ENCODE assay signal across 11 cellular contexts in the genomic region with DNA sequence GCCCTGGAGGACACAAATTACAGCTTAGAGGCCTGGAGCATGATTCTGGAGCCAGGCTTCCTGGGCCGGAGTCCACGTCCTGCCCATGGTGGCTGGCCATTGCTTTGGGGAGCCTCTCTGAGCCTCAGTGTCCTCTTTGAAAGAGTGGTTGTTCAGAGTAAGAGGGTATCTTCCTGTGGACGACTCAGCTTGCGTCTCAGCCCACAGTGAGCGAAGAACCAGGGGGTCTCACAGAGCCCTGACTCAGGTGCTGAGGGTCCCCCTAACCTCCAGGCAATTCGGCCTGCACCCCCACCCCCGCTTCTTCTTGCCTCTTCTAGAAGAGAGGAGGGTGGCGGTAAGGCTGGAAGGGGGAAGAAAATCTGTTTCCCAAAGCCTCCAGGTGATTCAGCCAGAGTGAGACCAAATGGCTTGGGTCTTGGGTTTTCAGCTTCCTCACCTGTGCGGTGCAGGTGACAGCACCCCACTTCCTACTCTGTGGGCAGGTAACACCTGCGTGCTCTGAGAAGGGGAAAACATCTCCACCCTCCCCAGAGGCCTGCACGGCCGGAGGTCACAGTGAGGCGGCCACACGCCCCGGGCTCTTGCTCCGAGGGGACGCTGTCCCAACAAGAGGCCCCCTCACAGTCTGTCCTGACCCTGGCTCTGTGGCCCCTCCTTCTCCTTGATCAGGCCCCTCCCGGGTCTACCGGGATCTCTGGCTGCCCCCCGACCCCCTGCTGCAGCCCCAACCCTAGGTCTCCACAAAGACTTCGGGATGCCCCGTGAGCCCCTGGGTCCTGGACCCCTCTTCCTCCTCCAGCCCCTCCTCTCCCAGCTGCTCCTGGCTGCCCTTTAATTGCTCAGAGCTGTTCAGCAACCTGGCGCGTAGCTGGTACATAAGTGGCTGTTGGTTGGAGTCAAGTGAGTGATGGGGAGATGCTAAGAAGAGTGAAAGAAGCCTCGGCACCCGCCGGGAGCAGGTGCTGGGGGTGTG.
DNase-seq lines count a peak whose midpoint lies in the region; ATAC-seq, FAIRE-seq and TF ChIP-seq lines count a peak whose summit lies in the region.
"Had no signal": no experiment of that assay in that cellular context is flagged by ENCODE, and none has a peak within 500 bp of the region (broad histone marks: within the 10 kb centered on the region; RNA-seq: fewer than 3 reads in every experiment).

No MANE protein-coding gene starts in this region.

- H3K4me3 ChIP-seq in kidney (ENCODE audit: low read length in 2 of 2) = no peak overlapping the region
- peak overlapping the region in 2 of 5 donors; percentile 13 to 50 for H3K4me3 ChIP-seq in subcutaneous abdominal adipose tissue (ENCODE audit: low read depth in 1 of 5, low read length in 5 of 5)
- H3K4me3 ChIP-seq in neural progenitor cell = no peak overlapping the region
- H3K4me3 ChIP-seq: hepatocyte had no signal

- H3K27ac ChIP-seq in kidney (ENCODE audit: low read depth in 2 of 2, low read length in 2 of 2) (peak overlapping the region; percentile 67 to 92), subcutaneous abdominal adipose tissue (ENCODE audit: low read depth, low read length) (peak overlapping the region; percentile 88), neural progenitor cell (no peak overlapping the region)
- H3K27ac ChIP-seq: hepatocyte had no signal

- H3K4me1 Mint-ChIP-seq in neural progenitor cell = no peaks in the 10 kb centered on the region

- H3F3A ChIP-seq in neural progenitor cell (ENCODE audit: low read depth) = no peaks in the 10 kb centered on the region

- H3K27ac Mint-ChIP-seq in neural progenitor cell = no peak overlapping the region

- H3K36me3 Mint-ChIP-seq in neural progenitor cell = no peaks in the 10 kb centered on the region

- DNase-seq in NOMO-1 treated with DMSO at 0.1 percent for 48 hours (lab: John Stamatoyannopoulos, UW; ENCODE audit: unreplicated experiment) (peak; percentile 27), NOMO-1 treated with dmso at 0.1 percent for 144 hours (lab: John Stamatoyannopoulos, UW; ENCODE audit: unreplicated experiment) (no peak), kidney (peak; percentile 70), neural progenitor cell (ENCODE audit: low spot score) (no peak), GM12892 (ENCODE audit: insufficient read length) (no peak)
- DNase-seq in activated T-cell treated with anti-CD3 and anti-CD28 coated beads, Interleukin-2, amount 50 U/mL, for 48 hours = peak; percentile 24 to 25
- DNase-seq: SK-N-SH had no signal

- TF ChIP-seq POLR2A in GM12892 (IDR thresholded peaks at IDR 0.05; ENCODE audit: low read depth, low read length) = no peak

- H3K27me3 ChIP-seq in subcutaneous abdominal adipose tissue (ENCODE audit: control insufficient read depth in 5 of 5, insufficient read depth in 4 of 5, low read length in 5 of 5) (no peaks in the 10 kb centered on the region), neural progenitor cell (no peaks in the 10 kb centered on the region)
- H3K27me3 ChIP-seq: hepatocyte had no signal

- peaks cover 0 to 23% of the 10 kb centered on the region in 2 donors for H3K4me1 ChIP-seq in kidney (ENCODE audit: control insufficient read depth in 1 of 2, insufficient read depth in 1 of 2, low read depth in 1 of 2, low read length in 2 of 2)
- H3K4me1 ChIP-seq in subcutaneous abdominal adipose tissue (ENCODE audit: control insufficient read depth in 5 of 5, insufficient read depth in 5 of 5, low read length in 5 of 5) = peaks cover 21 to 92% (median 83%) of the 10 kb centered on the region in 5 donors
- H3K4me1 ChIP-seq in neural progenitor cell = no peaks in the 10 kb centered on the region

- intact Hi-C loops in kidney (cut with DNase I) = no loop called here

- no peaks in the 10 kb centered on the region for H3K36me3 ChIP-seq in kidney (ENCODE audit: control insufficient read depth in 1 of 2, insufficient read depth in 2 of 2, low read length in 2 of 2)
- no peaks in the 10 kb centered on the region for H3K36me3 ChIP-seq in subcutaneous abdominal adipose tissue (ENCODE audit: control insufficient read depth in 5 of 5, insufficient read depth in 5 of 5, low read length in 5 of 5)
- H3K36me3 ChIP-seq in neural progenitor cell = no peaks in the 10 kb centered on the region

- H3K4me2 ChIP-seq in neural progenitor cell = no peak overlapping the region
- H3K4me2 ChIP-seq: hepatocyte had no signal

- no peak overlapping the region for H3K4me3 Mint-ChIP-seq in neural progenitor cell

- no peaks in the 10 kb centered on the region for H4K20me1 ChIP-seq in neural progenitor cell (ENCODE audit: low read depth)

- TF ChIP-seq CTCF in kidney (IDR thresholded peaks at IDR 0.05; ENCODE audit: borderline replicate concordance, extremely low read depth, insufficient read depth) (no peak), neural progenitor cell (IDR thresholded peaks at IDR 0.05) (no peak)

- H3K9me3 ChIP-seq in kidney (ENCODE audit: control insufficient read depth in 1 of 2, low read length in 2 of 2) (no peaks in the 10 kb centered on the region), subcutaneous abdominal adipose tissue (ENCODE audit: control insufficient read depth in 5 of 5, low read length in 5 of 5) (no peaks in the 10 kb centered on the region), neural progenitor cell (ENCODE audit: low read depth) (no peaks in the 10 kb centered on the region)
- H3K9me3 ChIP-seq: SK-N-SH had no signal

- H3K9me3 Mint-ChIP-seq in neural progenitor cell = peaks cover 14% of the 10 kb centered on the region

- H3K27me3 Mint-ChIP-seq in neural progenitor cell (ENCODE audit: insufficient read depth, low read depth) = peaks cover 17% of the 10 kb centered on the region

- H3K9ac ChIP-seq in kidney (ENCODE audit: low read length in 2 of 2) (no peak overlapping the region), subcutaneous abdominal adipose tissue (ENCODE audit: low read length in 5 of 5) (peak overlapping the region in 3 of 5 donors; percentile 1 to 16 (median 3)), neural progenitor cell (no peak overlapping the region)
- H3K9ac ChIP-seq: SK-N-SH had no signal

- no peak for ATAC-seq in HG02571 (IDR thresholded peaks at IDR 0.05; ENCODE audit: unreplicated experiment)

- FAIRE-seq in kidney (lab: Jason Lieb, UNC) (no peak), GM12892 (lab: Jason Lieb, UNC) (no peak)
- FAIRE-seq: small intestine had no signal

- no peaks in the 10 kb centered on the region for H3K79me2 ChIP-seq in neural progenitor cell (ENCODE audit: low read depth)
- H3K79me2 ChIP-seq: hepatocyte had no signal

- no peak overlapping the region for H2AFZ ChIP-seq in neural progenitor cell (replicated peaks)
- H2AFZ ChIP-seq: hepatocyte had no signal

Comparison
In these comparisons a context has a peak if more than half of its experiments do, and no peak if none do; other contexts are left out.
1. DNase-seq: peak in NOMO-1 treated with DMSO at 0.1 percent for 48 hours (single experiment), activated T-cell treated with anti-CD3 and anti-CD28 coated beads, Interleukin-2, amount 50 U/mL, for 48 hours (2 of 2) and kidney (single experiment); none in NOMO-1 treated with dmso at 0.1 percent for 144 hours (single experiment), neural progenitor cell (single experiment) and GM12892 (single experiment).
2. H3K9ac ChIP-seq: peak in subcutaneous abdominal adipose tissue (3 of 5); none in kidney (0 of 2) and neural progenitor cell (single experiment).